ENCODE assay signal across 11 cellular contexts in genomic region chr12:124386661-124387509, GRCh38.
A peak's percentile ranks its signal among the peaks of the same experiment; 100 is the strongest.
DNase-seq lines count a peak whose midpoint lies in the region; ATAC-seq and TF ChIP-seq lines count a peak whose summit lies in the region.
"Had no signal": no experiment of that assay in that cellular context is flagged by ENCODE, and none has a peak within 500 bp of the region (broad histone marks: within the 10 kb centered on the region; RNA-seq: fewer than 3 reads in every experiment).

No MANE protein-coding gene starts in this region.

- H3K27me3 Mint-ChIP-seq in immature natural killer cell (ENCODE audit: low read depth in 3 of 3): peaks cover 6 to 12% (median 6%) of the 10 kb centered on the region in 3 donors
- H3K27me3 Mint-ChIP-seq in T-cell: no peaks in the 10 kb centered on the region
- H3K27me3 Mint-ChIP-seq: stimulated activated naive B cell treated with anti-CD40 and anti-IgM and Interleukin-4, amounts not matched to agents 10 μg/mL and 1 μg/mL and 100 μg/mL, for 72 hours had no signal

- peak overlapping the region; percentile 11 for H3K18ac ChIP-seq in mesendoderm (ENCODE audit: low read length)

- H4K8ac ChIP-seq in mesendoderm (ENCODE audit: low read depth, low read length): no peak overlapping the region

- no peaks in the 10 kb centered on the region for H3K9me3 ChIP-seq in tibial nerve

- H3K4me3 ChIP-seq in mesendoderm (ENCODE audit: low read length) (no peak overlapping the region), tibial nerve (peak overlapping the region; percentile 38 to 59 (median 49))

- no peak overlapping the region for H2BK15ac ChIP-seq in mesendoderm (replicated peaks; ENCODE audit: low read depth)

- no peak overlapping the region for H3K4me3 Mint-ChIP-seq in immature natural killer cell
- H3K4me3 Mint-ChIP-seq in T-cell: no peak overlapping the region

- peaks cover 6% of the 10 kb centered on the region for H3K79me1 ChIP-seq in mesendoderm (ENCODE audit: low read length)

- H3K4ac ChIP-seq in mesendoderm (ENCODE audit: low read depth, low read length): no peak overlapping the region

- CTCF ChIA-PET in T-cell (lab: Charles Lee): no interaction called here

- H2AK5ac ChIP-seq in mesendoderm (ENCODE audit: low read length): no peak overlapping the region

- H3K36me3 Mint-ChIP-seq in immature natural killer cell (no peaks in the 10 kb centered on the region), T-cell (peaks cover 9% of the 10 kb centered on the region)

- TF ChIP-seq CTCF in tibial nerve (IDR thresholded peaks at IDR 0.05): no peak

- H3K36me3 ChIP-seq in mesendoderm (ENCODE audit: control insufficient read depth, insufficient read depth, low read length) (peaks cover 3% of the 10 kb centered on the region), tibial nerve (peaks cover 0 to 40% (median 0%) of the 10 kb centered on the region in 3 donors)

- no CpG with 5 or more reads among the region's 22 CpGs for WGBS in mesendoderm (ENCODE audit: extremely low coverage, insufficient coverage, low lambda C conversion rate)
- WGBS in tibial nerve, 2 donors: 36 to 49% methylated on average over 20 of the region's 22 CpGs

- peak; percentile 58 for DNase-seq in M059J (ENCODE audit: low read depth)
- peak; percentile 35 for DNase-seq in dermis blood vessel endothelial cell
- no peak for DNase-seq in mesendoderm
- DNase-seq in tibial nerve (ENCODE audit: low spot score in 2 of 2): no peak
- DNase-seq in NCI-H1105 treated with DMSO at 0.1 percent for 48 hours (lab: John Stamatoyannopoulos, UW): no peak
- no peak for DNase-seq in immature natural killer cell
- no peak for DNase-seq in T-cell
- DNase-seq in GF-D8 (lab: John Stamatoyannopoulos, UW): no peak
- DNase-seq: central memory CD4-positive, alpha-beta T cell; small intestine; stimulated activated naive B cell treated with anti-CD40 and anti-IgM and Interleukin-4, amounts not matched to agents 10 μg/mL and 1 μg/mL and 100 μg/mL, for 72 hours had no signal

- H3K9me3 Mint-ChIP-seq in immature natural killer cell: no peaks in the 10 kb centered on the region
- H3K9me3 Mint-ChIP-seq in T-cell: no peaks in the 10 kb centered on the region
- H3K9me3 Mint-ChIP-seq: stimulated activated naive B cell treated with anti-CD40 and anti-IgM and Interleukin-4, amounts not matched to agents 10 μg/mL and 1 μg/mL and 100 μg/mL, for 72 hours had no signal

- H3K79me2 ChIP-seq in mesendoderm (ENCODE audit: control insufficient read depth, insufficient read depth, low read length): no peaks in the 10 kb centered on the region

- peak overlapping the region; percentile 38 for H3K56ac ChIP-seq in mesendoderm (ENCODE audit: low read length)

- no peak overlapping the region for H2BK120ac ChIP-seq in mesendoderm (ENCODE audit: low read depth, low read length)

- no peak for ATAC-seq in T-cell (replicated peaks in 1 of 4)
- ATAC-seq: stimulated activated naive B cell treated with anti-CD40 and anti-IgM and Interleukin-4, amounts not matched to agents 10 μg/mL and 1 μg/mL and 100 μg/mL, for 72 hours had no signal

- no peak for TF ChIP-seq EP300 in tibial nerve (IDR thresholded peaks at IDR 0.05)

- no peak overlapping the region for H4K5ac ChIP-seq in mesendoderm (ENCODE audit: low read length)

- H3K23ac ChIP-seq in mesendoderm (ENCODE audit: low read length): no peak overlapping the region

- H3K4me1 Mint-ChIP-seq in immature natural killer cell (peaks cover 29 to 30% of the 10 kb centered on the region in 2 donors), T-cell (peaks cover 16 to 27% (median 25%) of the 10 kb centered on the region in 3 donors)

- H3K9ac ChIP-seq in mesendoderm (ENCODE audit: low read length): no peak overlapping the region

- H2BK5ac ChIP-seq in mesendoderm (ENCODE audit: low read length): no peak overlapping the region

- H3K27ac ChIP-seq in mesendoderm (ENCODE audit: low read depth, low read length) (peak overlapping the region; percentile 3), tibial nerve (peak overlapping the region; percentile 68 to 91 (median 87))

- H3K27me3 ChIP-seq in mesendoderm (ENCODE audit: insufficient read depth, low read length, poor library complexity) (no peaks in the 10 kb centered on the region), tibial nerve (no peaks in the 10 kb centered on the region)

- H3K4me1 ChIP-seq in mesendoderm (ENCODE audit: control insufficient read depth, low read depth, low read length): peaks cover 3% of the 10 kb centered on the region
- peaks cover 0 to 96% (median 51%) of the 10 kb centered on the region in 4 donors for H3K4me1 ChIP-seq in tibial nerve

- POLR2A ChIA-PET in T-cell (lab: Charles Lee): no interaction called here

- TF ChIP-seq POLR2A in tibial nerve (IDR thresholded peaks at IDR 0.05): no peak

- no peak overlapping the region for H3K27ac Mint-ChIP-seq in immature natural killer cell
- no peak overlapping the region for H3K27ac Mint-ChIP-seq in T-cell
- H3K27ac Mint-ChIP-seq: stimulated activated naive B cell treated with anti-CD40 and anti-IgM and Interleukin-4, amounts not matched to agents 10 μg/mL and 1 μg/mL and 100 μg/mL, for 72 hours had no signal

- no peak overlapping the region for H3K4me2 ChIP-seq in mesendoderm (ENCODE audit: low read length)

Comparison
In these comparisons a context has a peak if more than half of its experiments do, and no peak if none do; other contexts are left out.
1. DNase-seq: peak in M059J (single experiment) and dermis blood vessel endothelial cell (single experiment); none in mesendoderm (single experiment), tibial nerve (0 of 2), NCI-H1105 treated with DMSO at 0.1 percent for 48 hours (single experiment), immature natural killer cell (0 of 3), T-cell (0 of 34) and GF-D8 (single experiment).